ENCODE assay signal across 8 cellular contexts in the genomic region with DNA sequence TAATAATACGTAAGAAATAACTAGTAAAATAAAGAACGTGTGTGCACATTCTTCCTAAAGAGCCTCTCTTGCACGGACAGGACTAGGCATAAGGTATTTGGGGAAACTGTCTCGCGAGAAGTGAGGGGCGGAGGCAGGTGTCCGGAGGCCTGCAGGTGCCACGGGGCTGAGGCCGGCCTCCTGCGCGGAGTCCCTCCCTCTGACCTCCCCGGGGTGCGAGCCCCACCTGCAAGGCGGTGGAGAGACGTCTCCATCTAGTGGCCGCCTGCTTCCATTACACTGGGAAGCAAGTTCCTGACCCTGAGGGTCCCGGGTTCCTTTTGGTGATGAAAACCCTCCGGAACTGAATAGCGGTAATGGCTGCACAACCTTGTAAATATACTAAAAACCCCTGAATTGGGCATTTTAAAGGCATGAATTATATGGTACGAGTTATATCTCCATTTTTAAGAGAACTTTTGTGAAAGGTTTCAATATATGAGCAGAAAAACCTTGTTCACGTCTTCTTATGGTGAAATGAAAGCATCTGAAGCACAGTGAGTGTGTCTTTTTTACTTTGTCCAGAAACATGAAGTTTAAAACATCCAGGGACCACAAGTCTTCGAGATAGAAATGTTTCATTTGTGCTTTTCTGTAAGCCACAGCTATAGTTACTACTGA. TPM values are rescaled to one million over a fixed set of nuclear protein-coding genes. Genes with fewer than 3 reads are reported as not detected.
A peak's percentile ranks its signal among the peaks of the same experiment; 100 is the strongest.
DNase-seq lines count a peak whose midpoint lies in the region.

No MANE protein-coding gene starts in this region.

- in situ Hi-C loops in G401 (cut with HindIII; ENCODE audit: low sequenced_read_pairs) = no loop called here

- peak; percentile 32 for DNase-seq in G401 (ENCODE audit: low spot score)
- peak; percentile 23 for DNase-seq in HCEC 1CT
- peak; percentile 40 for DNase-seq in NCI-H1048 (lab: John Stamatoyannopoulos, UW)
- peak in 4 of 5 experiments; percentile 40 to 57 (median 50) for DNase-seq in T-helper 2 cell
- DNase-seq in astrocyte of the hippocampus (ENCODE audit: low read depth, low spot score) = peak; percentile 78
- DNase-seq in iPS DF 4.7 (ENCODE audit: extremely low read depth, low spot score) = peak; percentile 36
- peak; percentile 65 to 69 (median 66) for DNase-seq in stimulated activated CD4-positive, alpha-beta T cell treated with anti-CD3 and anti-CD28 coated beads, Interleukin-12 subunit alpha, Interleukin-12 subunit beta, amount 100 ng/mL, for 48 hours (ENCODE audit: low read depth in 2 of 3, low spot score in 1 of 3)
- no peak for DNase-seq in dedifferentiated amniotic fluid mesenchymal stem cell (ENCODE audit: extremely low spot score)

RNA-seq across cellular contexts. Expression of a gene that starts 35.5 kb away (rescaled TPM):
- 37.1 and 39.7 TPM in 2 replicates for total RNA-seq in G401 (2014; rRNA removed; shearing (Covaris generic))
